Comparison of ENCODE assay signal across 30 cellular contexts in the genomic region with DNA sequence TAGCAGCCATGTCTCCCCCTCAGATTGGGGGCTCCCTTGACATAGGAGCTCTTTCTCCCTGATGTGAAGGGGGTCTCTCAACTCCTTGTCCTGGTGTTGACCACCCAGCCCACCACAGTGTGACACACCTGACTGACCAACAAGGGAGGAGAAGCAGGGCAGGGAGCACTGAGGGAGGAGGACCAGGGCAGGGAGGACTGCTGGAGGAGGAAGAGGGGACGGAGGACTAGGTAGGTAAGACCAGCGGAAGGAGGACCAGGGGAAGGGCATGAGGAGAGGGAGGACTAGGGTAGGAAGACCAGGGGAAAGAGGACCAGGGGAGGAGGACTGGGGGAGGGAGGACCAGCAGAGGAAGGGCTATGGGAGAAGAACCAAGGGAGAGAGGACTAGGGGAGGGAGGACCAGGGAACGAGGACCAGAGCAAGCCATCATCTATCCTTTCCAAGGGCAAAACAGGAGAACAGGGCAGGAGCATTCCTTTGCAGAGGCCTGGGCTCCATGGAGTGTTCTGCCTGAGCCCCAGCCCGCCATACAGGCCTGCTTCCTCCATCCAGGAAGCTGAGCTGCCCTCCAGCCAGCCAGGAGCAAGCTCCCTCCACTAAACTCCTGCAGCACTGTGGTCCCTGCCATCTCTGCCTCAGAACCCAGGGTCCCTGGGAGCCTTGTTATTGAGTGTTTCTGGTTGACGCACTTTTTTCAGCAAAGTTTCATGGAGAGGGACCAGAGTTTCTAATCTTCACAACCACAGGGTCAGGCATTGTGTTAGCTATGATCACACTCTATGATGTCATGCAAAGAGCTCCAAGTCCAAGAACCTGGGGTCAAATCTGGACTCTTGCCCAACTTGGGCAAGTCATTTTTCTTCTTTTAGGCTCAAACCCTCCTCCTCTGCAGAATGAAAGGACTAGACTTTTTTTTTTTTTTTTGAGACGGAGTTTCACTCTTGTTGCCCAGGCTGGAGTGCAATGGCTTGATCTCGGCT. TPM values are rescaled to one million over a fixed set of nuclear protein-coding genes. Genes with fewer than 3 reads are reported as not detected.
"Had no signal": no experiment of that assay in that cellular context is flagged by ENCODE, and none has a peak within 500 bp of the region (broad histone marks: within the 10 kb centered on the region; RNA-seq: fewer than 3 reads in every experiment).

No MANE protein-coding gene starts in this region.

- DNase-seq: activated CD4-positive, alpha-beta T cell treated with anti-CD3 and anti-CD28 coated beads for 48 hours; activated CD4-positive, alpha-beta T cell treated with anti-CD3 and anti-CD28 coated beads, Interleukin-2, amount 50 U/mL, for 48 hours; activated CD8-positive, alpha-beta memory T cell treated with anti-CD3 and anti-CD28 coated beads, Interleukin-2, amount 50 U/mL, for 48 hours; activated gamma-delta T cell; activated naive CD4-positive, alpha-beta T cell treated with anti-CD3 and anti-CD28 coated beads, Interleukin-2, amount 10 ng/mL, durations not matched to agents 7 days and 5 days; activated naive CD8-positive, alpha-beta T cell treated with anti-CD3 and anti-CD28 coated beads, Interleukin-2, amount 10 ng/mL, durations not matched to agents 7 days and 5 days; activated T-cell treated with anti-CD3 and anti-CD28 coated beads, Interleukin-2, amount 50 U/mL, for 24 hours; caudate nucleus; cortex of kidney; gastrocnemius medialis; glutamatergic neuron; kidney; left colon; mammary epithelial cell; nucleus accumbens; spleen; stimulated activated naive CD4-positive, alpha-beta T cell treated with Interleukin-2 at 50 U/mL for 16 hours; uterus had no signal

- H3K9ac ChIP-seq: parathyroid adenoma had no signal

- H3K4me1 ChIP-seq: parathyroid adenoma, uterus had no signal

- H3K9me3 Mint-ChIP-seq: activated naive CD4-positive, alpha-beta T cell treated with anti-CD3 and anti-CD28 coated beads, Interleukin-2, amount 10 ng/mL, durations not matched to agents 7 days and 5 days; activated naive CD8-positive, alpha-beta T cell treated with anti-CD3 and anti-CD28 coated beads, Interleukin-2, amount 10 ng/mL, durations not matched to agents 7 days and 5 days; activated T-cell treated with anti-CD3 and anti-CD28 coated beads, Interleukin-2, amount 50 U/mL, for 24 hours; nephron had no signal

- H2AFZ ChIP-seq: parathyroid adenoma had no signal

- ATAC-seq: activated CD4-positive, CD25-positive, alpha-beta regulatory T cell treated with anti-CD3 and anti-CD28 coated beads, Interleukin-2, amount 50 U/mL, for 24 hours; gastrocnemius medialis; left colon; right cardiac atrium had no signal

- H3K27ac Mint-ChIP-seq: activated naive CD4-positive, alpha-beta T cell treated with anti-CD3 and anti-CD28 coated beads, Interleukin-2, amount 10 ng/mL, durations not matched to agents 7 days and 5 days; activated naive CD8-positive, alpha-beta T cell treated with anti-CD3 and anti-CD28 coated beads, Interleukin-2, amount 10 ng/mL, durations not matched to agents 7 days and 5 days; activated T-cell treated with anti-CD3 and anti-CD28 coated beads, Interleukin-2, amount 50 U/mL, for 24 hours had no signal

- H3K27ac ChIP-seq: ascending aorta, esophagus muscularis mucosa, gastrocnemius medialis, parathyroid adenoma, spleen, tibial nerve, uterus, VCaP had no signal

- H3K9me3 ChIP-seq: ascending aorta, esophagus muscularis mucosa, gastrocnemius medialis, spleen, tibial nerve, uterus had no signal

- H3K36me3 ChIP-seq: ascending aorta, esophagus muscularis mucosa, gastrocnemius medialis, spleen, tibial nerve, uterus had no signal

- H3K4me3 ChIP-seq: ascending aorta, esophagus muscularis mucosa, gastrocnemius medialis, spleen, tibial nerve, uterus had no signal

- H3K36me3 Mint-ChIP-seq: activated naive CD4-positive, alpha-beta T cell treated with anti-CD3 and anti-CD28 coated beads, Interleukin-2, amount 10 ng/mL, durations not matched to agents 7 days and 5 days; activated naive CD8-positive, alpha-beta T cell treated with anti-CD3 and anti-CD28 coated beads, Interleukin-2, amount 10 ng/mL, durations not matched to agents 7 days and 5 days had no signal

- H3K27me3 Mint-ChIP-seq: activated T-cell treated with anti-CD3 and anti-CD28 coated beads, Interleukin-2, amount 50 U/mL, for 24 hours had no signal

- H3K27me3 ChIP-seq: ascending aorta, esophagus muscularis mucosa, gastrocnemius medialis, spleen, tibial nerve, uterus had no signal

- H3K4me1 Mint-ChIP-seq: activated naive CD4-positive, alpha-beta T cell treated with anti-CD3 and anti-CD28 coated beads, Interleukin-2, amount 10 ng/mL, durations not matched to agents 7 days and 5 days; activated naive CD8-positive, alpha-beta T cell treated with anti-CD3 and anti-CD28 coated beads, Interleukin-2, amount 10 ng/mL, durations not matched to agents 7 days and 5 days had no signal

- H3K4me3 Mint-ChIP-seq: activated naive CD4-positive, alpha-beta T cell treated with anti-CD3 and anti-CD28 coated beads, Interleukin-2, amount 10 ng/mL, durations not matched to agents 7 days and 5 days; activated naive CD8-positive, alpha-beta T cell treated with anti-CD3 and anti-CD28 coated beads, Interleukin-2, amount 10 ng/mL, durations not matched to agents 7 days and 5 days; activated T-cell treated with anti-CD3 and anti-CD28 coated beads, Interleukin-2, amount 50 U/mL, for 24 hours; nephron had no signal

RNA-seq across cellular contexts. Expression of gene KRT17, which starts 15.4 kb away (rescaled TPM):
- total RNA-seq: activated naive CD8-positive, alpha-beta T cell treated with anti-CD3 and anti-CD28 coated beads, Interleukin-2, amount 10 ng/mL, durations not matched to agents 7 days and 5 days; gastrocnemius medialis; liver; mucosa of gallbladder; right cardiac atrium had no signal

RNA-seq across cellular contexts. Expression of gene KRT16, which starts 27.2 kb away (rescaled TPM):
- total RNA-seq: activated naive CD8-positive, alpha-beta T cell treated with anti-CD3 and anti-CD28 coated beads, Interleukin-2, amount 10 ng/mL, durations not matched to agents 7 days and 5 days; endothelial cell of umbilical vein; left colon; liver; mucosa of gallbladder; right cardiac atrium; spleen; T-helper 1 cell treated with Interleukin-12 subunit alpha and Interleukin-12 subunit beta and Interleukin-4 antibody, amounts not matched to agents 30 ng/mL and 1 ng/mL, for 36 hours; uterus had no signal
- polyA plus RNA-seq: endothelial cell of umbilical vein, liver had no signal

RNA-seq across cellular contexts. Expression of gene KRT14, which starts 53.1 kb away (rescaled TPM):
- total RNA-seq: activated naive CD8-positive, alpha-beta T cell treated with anti-CD3 and anti-CD28 coated beads, Interleukin-2, amount 10 ng/mL, durations not matched to agents 7 days and 5 days; gastrocnemius medialis; kidney; liver; right cardiac atrium; T-helper 1 cell treated with Interleukin-12 subunit alpha and Interleukin-12 subunit beta and Interleukin-4 antibody, amounts not matched to agents 30 ng/mL and 1 ng/mL, for 36 hours had no signal
- polyA plus RNA-seq: liver had no signal
